ENCODE assay signal across 13 cellular contexts in genomic region chr2:151111599-151112278, GRCh38.
DNase-seq lines count a peak whose midpoint lies in the region; ATAC-seq, FAIRE-seq and TF ChIP-seq lines count a peak whose summit lies in the region.
"Had no signal": no experiment of that assay in that cellular context is flagged by ENCODE, and none has a peak within 500 bp of the region (broad histone marks: within the 10 kb centered on the region; RNA-seq: fewer than 3 reads in every experiment).

No MANE protein-coding gene starts in this region.

- no peak overlapping the region for H4K8ac ChIP-seq in mesendoderm (ENCODE audit: low read depth, low read length)

- no peaks in the 10 kb centered on the region for H4K20me1 ChIP-seq in endothelial cell of umbilical vein (replicated peaks; ENCODE audit: control insufficient read depth, extremely low read depth, insufficient read depth, low read length)

- no peak overlapping the region for H4K5ac ChIP-seq in mesendoderm (ENCODE audit: low read length)

- H3K79me1 ChIP-seq in mesendoderm (ENCODE audit: low read length) = no peaks in the 10 kb centered on the region

- TF ChIP-seq CTCF in endothelial cell of umbilical vein (IDR thresholded peaks at IDR 0.05; ENCODE audit: extremely low read depth in 1 of 2, insufficient read depth in 1 of 2, low read depth in 1 of 2, low read length in 2 of 2) = no peak

- no peaks in the 10 kb centered on the region for H3K9me1 ChIP-seq in endothelial cell of umbilical vein (replicated peaks; ENCODE audit: control insufficient read depth, extremely low read depth, insufficient read depth, low read length)

- H3K27ac ChIP-seq in endothelial cell of umbilical vein (ENCODE audit: insufficient read depth, low read depth, low read length) (no peak overlapping the region), mesendoderm (ENCODE audit: low read depth, low read length) (no peak overlapping the region)
- H3K27ac ChIP-seq: sigmoid colon had no signal

- no CpG with 5 or more reads among the region's 1 CpG for WGBS in mesendoderm (ENCODE audit: extremely low coverage, insufficient coverage, low lambda C conversion rate)

- POLR2A ChIA-PET in endothelial cell of umbilical vein (lab: Charles Lee) = no interaction called here

- H2AFZ ChIP-seq in endothelial cell of umbilical vein (ENCODE audit: low read depth, low read length) = no peak overlapping the region

- no peak overlapping the region for H2BK5ac ChIP-seq in mesendoderm (ENCODE audit: low read length)

- no peak overlapping the region for H2AK5ac ChIP-seq in mesendoderm (ENCODE audit: low read length)

- CTCF ChIA-PET in endothelial cell of umbilical vein (lab: Charles Lee) = no interaction called here

- ATAC-seq in HG03342 (IDR thresholded peaks at IDR 0.05; ENCODE audit: unreplicated experiment) = no peak

- H3K36me3 ChIP-seq in endothelial cell of umbilical vein (ENCODE audit: control insufficient read depth in 2 of 2, extremely low read depth in 1 of 2, insufficient read depth in 2 of 2, low read length in 2 of 2) (no peaks in the 10 kb centered on the region), mesendoderm (ENCODE audit: control insufficient read depth, insufficient read depth, low read length) (no peaks in the 10 kb centered on the region)
- H3K36me3 ChIP-seq: sigmoid colon had no signal

- dilution Hi-C loops in endothelial cell of umbilical vein (cut with MboI; ENCODE audit: extremely low pct_ligation_motif_present, low sequenced_read_pairs) = no loop called here

- no peaks in the 10 kb centered on the region for H3K4me1 ChIP-seq in endothelial cell of umbilical vein (ENCODE audit: control insufficient read depth, extremely low read depth, insufficient read depth, low read length)
- no peaks in the 10 kb centered on the region for H3K4me1 ChIP-seq in mesendoderm (ENCODE audit: control insufficient read depth, low read depth, low read length)
- H3K4me1 ChIP-seq: sigmoid colon had no signal

- no peak overlapping the region for H2BK120ac ChIP-seq in mesendoderm (ENCODE audit: low read depth, low read length)

- H3K9ac ChIP-seq in endothelial cell of umbilical vein (replicated peaks; ENCODE audit: extremely low read depth, insufficient read depth, low read length) (no peak overlapping the region), mesendoderm (ENCODE audit: low read length) (no peak overlapping the region)

- H3K79me2 ChIP-seq in endothelial cell of umbilical vein (ENCODE audit: control insufficient read depth, insufficient read depth, low read length) = no peaks in the 10 kb centered on the region
- no peaks in the 10 kb centered on the region for H3K79me2 ChIP-seq in mesendoderm (ENCODE audit: control insufficient read depth, insufficient read depth, low read length)

- H3K4me2 ChIP-seq in endothelial cell of umbilical vein (ENCODE audit: insufficient read depth, low read length) (no peak overlapping the region), mesendoderm (ENCODE audit: low read length) (no peak overlapping the region)

- FAIRE-seq in endothelial cell of umbilical vein (lab: Jason Lieb, UNC) = no peak
- FAIRE-seq: frontal cortex had no signal

- H3K4me3 ChIP-seq in endothelial cell of umbilical vein (replicated peaks in 1 of 3; ENCODE audit: insufficient read depth in 1 of 3, low read depth in 1 of 3, low read length in 3 of 3) = no peak overlapping the region
- H3K4me3 ChIP-seq in mesendoderm (ENCODE audit: low read length) = no peak overlapping the region
- H3K4me3 ChIP-seq: sigmoid colon had no signal

- H3K27me3 ChIP-seq in endothelial cell of umbilical vein (ENCODE audit: control insufficient read depth in 2 of 2, insufficient read depth in 2 of 2, low read length in 2 of 2) (no peaks in the 10 kb centered on the region), mesendoderm (ENCODE audit: insufficient read depth, low read length, poor library complexity) (no peaks in the 10 kb centered on the region)
- H3K27me3 ChIP-seq: sigmoid colon had no signal

- no peak overlapping the region for H3K56ac ChIP-seq in mesendoderm (ENCODE audit: low read length)

- H3K9me3 ChIP-seq in endothelial cell of umbilical vein (replicated peaks; ENCODE audit: control insufficient read depth, insufficient read depth, low read length) = no peaks in the 10 kb centered on the region
- H3K9me3 ChIP-seq: sigmoid colon had no signal

- DNase-seq in GM03348 (ENCODE audit: low spot score) (peak; percentile 48), M059J (ENCODE audit: low read depth) (peak; percentile 80), endothelial cell of umbilical vein (ENCODE audit: low read depth, low spot score) (no peak), mesendoderm (peak; percentile 59), SKM-1 treated with dmso at 0.1 percent for 144 hours (lab: John Stamatoyannopoulos, UW; ENCODE audit: unreplicated experiment) (no peak), DMS153 treated with DMSO at 0.1 percent for 48 hours (lab: John Stamatoyannopoulos, UW; ENCODE audit: unreplicated experiment) (no peak), CD1c-positive myeloid dendritic cell (ENCODE audit: extremely low spot score) (no peak)
- DNase-seq: activated CD4-positive, alpha-beta memory T cell treated with anti-CD3 and anti-CD28 coated beads for 36 hours; aorta; SHP77; sigmoid colon had no signal

- no peak overlapping the region for H3K18ac ChIP-seq in mesendoderm (ENCODE audit: low read length)

- intact Hi-C loops in endothelial cell of umbilical vein (cut with micrococcal nuclease) = no loop called here

- no peak overlapping the region for H3K23ac ChIP-seq in mesendoderm (ENCODE audit: low read length)

- H2BK15ac ChIP-seq in mesendoderm (replicated peaks; ENCODE audit: low read depth) = no peak overlapping the region

- H3K4ac ChIP-seq in mesendoderm (ENCODE audit: low read depth, low read length) = no peak overlapping the region

- no peak for TF ChIP-seq POLR2A in endothelial cell of umbilical vein (IDR thresholded peaks at IDR 0.05; ENCODE audit: low read depth, low read length)

- no TSS peak for BruUV-seq in endothelial cell of umbilical vein (replicated peaks; lab: Mats Ljungman, UMichigan)

TF ChIP-seq in endothelial cell of umbilical vein, 7 proteins besides CTCF, POLR2A, EP300 and RAD21:
- TF ChIP-seq POLR2AphosphoS5 (IDR thresholded peaks at IDR 0.05; ENCODE audit: insufficient read depth, low read depth, low read length) (no peak), MYC (IDR thresholded peaks at IDR 0.05; ENCODE audit: low read depth, low read length) (no peak), EZH2 (IDR thresholded peaks at IDR 0.05; ENCODE audit: borderline replicate concordance, low read depth, low read length, severe bottlenecking) (no peak), FOS (IDR thresholded peaks at IDR 0.05; ENCODE audit: borderline replicate concordance, insufficient read depth, low read length) (peak; percentile 59), JUN (IDR thresholded peaks at IDR 0.05; ENCODE audit: borderline replicate concordance, insufficient read depth, insufficient read length, low read depth) (no peak)

Comparison
In these comparisons a context has a peak if more than half of its experiments do, and no peak if none do; other contexts are left out.
1. DNase-seq: peak in GM03348 (single experiment), M059J (single experiment) and mesendoderm (single experiment); none in endothelial cell of umbilical vein (single experiment), SKM-1 treated with dmso at 0.1 percent for 144 hours (single experiment), DMS153 treated with DMSO at 0.1 percent for 48 hours (single experiment) and CD1c-positive myeloid dendritic cell (single experiment).